Comparison of ENCODE assay signal across 1 cellular context in the genomic region with DNA sequence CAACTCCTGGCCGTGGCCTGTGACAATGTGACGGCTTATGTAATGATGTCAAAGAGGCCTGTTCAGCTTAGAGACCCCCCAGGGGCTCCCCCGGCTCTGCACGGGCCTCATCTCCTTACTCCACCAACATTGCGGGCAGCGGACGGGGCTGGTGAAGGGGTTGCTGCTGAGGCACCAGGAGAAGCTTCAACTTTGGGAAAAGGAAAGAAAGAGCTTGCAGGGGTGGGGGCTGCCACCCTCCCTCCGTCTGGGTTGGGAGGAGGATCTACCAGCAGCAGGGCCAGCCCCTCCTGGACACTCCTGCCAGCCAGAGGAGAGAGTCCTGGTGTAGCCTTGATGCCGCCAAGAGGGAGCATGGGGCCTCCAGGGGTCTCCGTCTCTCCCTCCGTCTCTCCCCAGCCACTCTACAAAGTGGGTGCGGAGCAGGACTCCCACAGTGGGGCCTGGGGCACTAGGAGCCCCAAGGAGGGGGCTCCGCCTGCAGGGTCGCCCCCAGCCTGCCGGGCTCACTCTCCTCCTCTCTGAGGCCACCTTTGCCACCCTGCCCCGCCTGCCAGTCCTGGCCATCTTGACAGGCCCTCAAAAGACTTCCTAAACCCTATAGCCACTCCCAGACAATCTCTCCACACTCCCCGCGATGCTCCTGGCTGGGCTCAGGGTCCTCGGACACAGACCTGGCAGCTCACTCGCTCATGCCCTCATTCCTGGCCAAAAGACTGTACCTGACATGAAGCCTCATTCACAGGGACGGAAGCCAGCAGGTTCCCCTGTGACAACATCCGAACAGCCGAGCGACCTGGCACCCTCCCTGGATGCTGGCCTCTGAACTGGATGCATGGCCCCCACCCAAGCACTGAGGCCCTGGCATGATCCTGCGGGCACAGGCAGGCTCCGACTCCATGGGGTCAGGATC.
TF ChIP-seq lines count a peak whose summit lies in the region.

No MANE protein-coding gene starts in this region.

TF ChIP-seq in WTC11, 78 proteins besides CTCF, POLR2A, EP300 and RAD21 (continued from another document):
- TF ChIP-seq, protein P1, sequence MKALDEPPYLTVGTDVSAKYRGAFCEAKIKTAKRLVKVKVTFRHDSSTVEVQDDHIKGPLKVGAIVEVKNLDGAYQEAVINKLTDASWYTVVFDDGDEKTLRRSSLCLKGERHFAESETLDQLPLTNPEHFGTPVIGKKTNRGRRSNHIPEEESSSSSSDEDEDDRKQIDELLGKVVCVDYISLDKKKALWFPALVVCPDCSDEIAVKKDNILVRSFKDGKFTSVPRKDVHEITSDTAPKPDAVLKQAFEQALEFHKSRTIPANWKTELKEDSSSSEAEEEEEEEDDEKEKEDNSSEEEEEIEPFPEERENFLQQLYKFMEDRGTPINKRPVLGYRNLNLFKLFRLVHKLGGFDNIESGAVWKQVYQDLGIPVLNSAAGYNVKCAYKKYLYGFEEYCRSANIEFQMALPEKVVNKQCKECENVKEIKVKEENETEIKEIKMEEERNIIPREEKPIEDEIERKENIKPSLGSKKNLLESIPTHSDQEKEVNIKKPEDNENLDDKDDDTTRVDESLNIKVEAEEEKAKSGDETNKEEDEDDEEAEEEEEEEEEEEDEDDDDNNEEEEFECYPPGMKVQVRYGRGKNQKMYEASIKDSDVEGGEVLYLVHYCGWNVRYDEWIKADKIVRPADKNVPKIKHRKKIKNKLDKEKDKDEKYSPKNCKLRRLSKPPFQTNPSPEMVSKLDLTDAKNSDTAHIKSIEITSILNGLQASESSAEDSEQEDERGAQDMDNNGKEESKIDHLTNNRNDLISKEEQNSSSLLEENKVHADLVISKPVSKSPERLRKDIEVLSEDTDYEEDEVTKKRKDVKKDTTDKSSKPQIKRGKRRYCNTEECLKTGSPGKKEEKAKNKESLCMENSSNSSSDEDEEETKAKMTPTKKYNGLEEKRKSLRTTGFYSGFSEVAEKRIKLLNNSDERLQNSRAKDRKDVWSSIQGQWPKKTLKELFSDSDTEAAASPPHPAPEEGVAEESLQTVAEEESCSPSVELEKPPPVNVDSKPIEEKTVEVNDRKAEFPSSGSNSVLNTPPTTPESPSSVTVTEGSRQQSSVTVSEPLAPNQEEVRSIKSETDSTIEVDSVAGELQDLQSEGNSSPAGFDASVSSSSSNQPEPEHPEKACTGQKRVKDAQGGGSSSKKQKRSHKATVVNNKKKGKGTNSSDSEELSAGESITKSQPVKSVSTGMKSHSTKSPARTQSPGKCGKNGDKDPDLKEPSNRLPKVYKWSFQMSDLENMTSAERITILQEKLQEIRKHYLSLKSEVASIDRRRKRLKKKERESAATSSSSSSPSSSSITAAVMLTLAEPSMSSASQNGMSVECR (CRISPR knock-in tag; IDR thresholded peaks at IDR 0.05; ENCODE audit: borderline replicate concordance): no peak
- TF ChIP-seq, protein P2, sequence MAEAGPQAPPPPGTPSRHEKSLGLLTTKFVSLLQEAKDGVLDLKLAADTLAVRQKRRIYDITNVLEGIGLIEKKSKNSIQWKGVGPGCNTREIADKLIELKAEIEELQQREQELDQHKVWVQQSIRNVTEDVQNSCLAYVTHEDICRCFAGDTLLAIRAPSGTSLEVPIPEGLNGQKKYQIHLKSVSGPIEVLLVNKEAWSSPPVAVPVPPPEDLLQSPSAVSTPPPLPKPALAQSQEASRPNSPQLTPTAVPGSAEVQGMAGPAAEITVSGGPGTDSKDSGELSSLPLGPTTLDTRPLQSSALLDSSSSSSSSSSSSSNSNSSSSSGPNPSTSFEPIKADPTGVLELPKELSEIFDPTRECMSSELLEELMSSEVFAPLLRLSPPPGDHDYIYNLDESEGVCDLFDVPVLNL (CRISPR knock-in tag; IDR thresholded peaks at IDR 0.05; ENCODE audit: borderline replicate concordance, low read depth): no peak
- TF ChIP-seq, protein P3, sequence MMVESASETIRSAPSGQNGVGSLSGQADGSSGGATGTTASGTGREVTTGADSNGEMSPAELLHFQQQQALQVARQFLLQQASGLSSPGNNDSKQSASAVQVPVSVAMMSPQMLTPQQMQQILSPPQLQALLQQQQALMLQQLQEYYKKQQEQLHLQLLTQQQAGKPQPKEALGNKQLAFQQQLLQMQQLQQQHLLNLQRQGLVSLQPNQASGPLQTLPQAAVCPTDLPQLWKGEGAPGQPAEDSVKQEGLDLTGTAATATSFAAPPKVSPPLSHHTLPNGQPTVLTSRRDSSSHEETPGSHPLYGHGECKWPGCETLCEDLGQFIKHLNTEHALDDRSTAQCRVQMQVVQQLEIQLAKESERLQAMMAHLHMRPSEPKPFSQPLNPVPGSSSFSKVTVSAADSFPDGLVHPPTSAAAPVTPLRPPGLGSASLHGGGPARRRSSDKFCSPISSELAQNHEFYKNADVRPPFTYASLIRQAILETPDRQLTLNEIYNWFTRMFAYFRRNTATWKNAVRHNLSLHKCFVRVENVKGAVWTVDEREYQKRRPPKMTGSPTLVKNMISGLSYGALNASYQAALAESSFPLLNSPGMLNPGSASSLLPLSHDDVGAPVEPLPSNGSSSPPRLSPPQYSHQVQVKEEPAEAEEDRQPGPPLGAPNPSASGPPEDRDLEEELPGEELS (CRISPR knock-in tag; IDR thresholded peaks at IDR 0.05): no peak
- no peak for TF ChIP-seq ELF4 (CRISPR knock-in tag; IDR thresholded peaks at IDR 0.05; ENCODE audit: low read depth)
- no peak for TF ChIP-seq TP53 (CRISPR knock-in tag; IDR thresholded peaks at IDR 0.05)
- no peak for TF ChIP-seq ZNF416 (CRISPR knock-in tag; IDR thresholded peaks at IDR 0.05)
- TF ChIP-seq CREB1 (CRISPR knock-in tag; IDR thresholded peaks at IDR 0.05): no peak
- TF ChIP-seq, protein P4, sequence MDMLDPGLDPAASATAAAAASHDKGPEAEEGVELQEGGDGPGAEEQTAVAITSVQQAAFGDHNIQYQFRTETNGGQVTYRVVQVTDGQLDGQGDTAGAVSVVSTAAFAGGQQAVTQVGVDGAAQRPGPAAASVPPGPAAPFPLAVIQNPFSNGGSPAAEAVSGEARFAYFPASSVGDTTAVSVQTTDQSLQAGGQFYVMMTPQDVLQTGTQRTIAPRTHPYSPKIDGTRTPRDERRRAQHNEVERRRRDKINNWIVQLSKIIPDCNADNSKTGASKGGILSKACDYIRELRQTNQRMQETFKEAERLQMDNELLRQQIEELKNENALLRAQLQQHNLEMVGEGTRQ (CRISPR knock-in tag; IDR thresholded peaks at IDR 0.05): no peak
- TF ChIP-seq ZNF138 (CRISPR knock-in tag; conservative IDR thresholded peaks at IDR 0.05): no peak
